8 cellular contexts compared by ENCODE assay signal in the genomic region with DNA sequence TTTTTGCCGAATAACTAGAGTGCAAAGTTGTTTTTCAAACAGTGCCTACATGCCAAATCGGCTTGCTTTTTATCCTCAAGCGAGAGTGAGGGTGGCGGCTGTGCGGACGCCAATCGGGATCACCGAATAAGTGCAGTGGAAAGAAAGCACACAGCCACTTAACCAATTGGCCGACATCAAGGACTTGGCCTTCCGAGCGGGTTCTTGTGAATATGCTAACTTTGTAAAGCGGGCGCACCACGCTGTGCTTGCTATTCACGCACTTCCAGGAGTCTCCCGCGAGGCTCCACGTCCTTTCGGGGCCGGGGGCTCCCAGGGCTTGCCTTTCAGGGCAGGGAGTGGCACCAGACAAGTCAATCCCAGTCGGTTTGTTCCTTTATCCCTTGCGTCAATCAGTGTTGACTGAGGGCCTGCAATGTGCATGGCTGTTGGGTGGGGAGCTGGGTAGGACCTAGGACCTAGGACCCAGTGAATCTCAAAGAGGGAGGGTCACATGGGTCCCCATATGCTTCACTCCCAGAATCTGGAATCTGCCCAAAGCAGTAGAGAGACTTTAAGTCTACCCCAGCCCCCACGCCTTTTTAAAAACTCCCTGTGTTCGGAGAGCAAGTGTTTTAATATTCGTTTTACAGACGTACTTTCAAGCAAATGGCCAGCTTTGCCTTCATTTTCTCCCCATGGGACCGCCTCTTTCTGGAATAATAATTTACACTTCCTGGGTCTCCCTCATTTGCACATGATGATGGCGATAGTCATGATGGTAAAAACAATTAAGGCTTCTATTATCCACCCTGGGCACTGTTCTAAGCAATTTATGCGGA. TPM values are rescaled to one million over a fixed set of nuclear protein-coding genes. Genes with fewer than 3 reads are reported as not detected.
DNase-seq lines count a peak whose midpoint lies in the region; ATAC-seq, FAIRE-seq and TF ChIP-seq lines count a peak whose summit lies in the region.

No MANE protein-coding gene starts in this region.

- H3K4me1 Mint-ChIP-seq in naive thymus-derived CD8-positive, alpha-beta T cell = peaks cover 53 to 86% (median 82%) of the 10 kb centered on the region in 4 donors

- TF ChIP-seq POLR2A in Peyer's patch (IDR thresholded peaks at IDR 0.05) (no peak), esophagus squamous epithelium (IDR thresholded peaks at IDR 0.05) (no peak)

- intact Hi-C loops in esophagus squamous epithelium (cut with DNase I) = no loop called here

- H3K4me3 Mint-ChIP-seq in naive thymus-derived CD8-positive, alpha-beta T cell = peak overlapping the region; percentile 77 to 97 (median 94)

- peaks cover 25% of the 10 kb centered on the region for H3K4me1 ChIP-seq in ES-I3 (ENCODE audit: insufficient read depth, low read length)
- peaks cover 0 to 35% (median 7%) of the 10 kb centered on the region in 4 donors for H3K4me1 ChIP-seq in Peyer's patch
- H3K4me1 ChIP-seq in esophagus squamous epithelium = peaks cover 9 to 46% (median 10%) of the 10 kb centered on the region in 3 donors

- FAIRE-seq in GM19239 (lab: Jason Lieb, UNC) = no peak

- H3K27ac Mint-ChIP-seq in naive thymus-derived CD8-positive, alpha-beta T cell = peak overlapping the region; percentile 91 to 99 (median 98)

- H3K9me3 ChIP-seq in ES-I3 (ENCODE audit: control insufficient read depth, insufficient read depth, low read length) = no peaks in the 10 kb centered on the region
- no peaks in the 10 kb centered on the region for H3K9me3 ChIP-seq in Peyer's patch
- H3K9me3 ChIP-seq in esophagus squamous epithelium = no peaks in the 10 kb centered on the region

- H3K9me3 Mint-ChIP-seq in naive thymus-derived CD8-positive, alpha-beta T cell = no peaks in the 10 kb centered on the region

- peaks cover 0 to 8% (median 0%) of the 10 kb centered on the region in 5 donors for H3K27me3 Mint-ChIP-seq in naive thymus-derived CD8-positive, alpha-beta T cell

- ATAC-seq in naive thymus-derived CD8-positive, alpha-beta T cell = no peak
- ATAC-seq in HG02678 (IDR thresholded peaks at IDR 0.05; ENCODE audit: unreplicated experiment) = no peak

- WGBS in esophagus squamous epithelium, 2 donors = 25 to 45% methylated on average over 13 to 23 of the region's 29 CpGs

- no peaks in the 10 kb centered on the region for H3K36me3 Mint-ChIP-seq in naive thymus-derived CD8-positive, alpha-beta T cell

- H3K4me3 ChIP-seq in Peyer's patch = peak overlapping the region; percentile 71 to 84 (median 78)
- H3K4me3 ChIP-seq in esophagus squamous epithelium = peak overlapping the region; percentile 73 to 95 (median 88)

- peak overlapping the region; percentile 94 for H3K9ac ChIP-seq in ES-I3 (ENCODE audit: low read depth, low read length)

- H3K36me3 ChIP-seq in ES-I3 (ENCODE audit: insufficient read depth, low read length) (no peaks in the 10 kb centered on the region), Peyer's patch (no peaks in the 10 kb centered on the region), esophagus squamous epithelium (no peaks in the 10 kb centered on the region)

- H3K27ac ChIP-seq in Peyer's patch (peak overlapping the region; percentile 83 to 96 (median 92)), esophagus squamous epithelium (peak overlapping the region; percentile 84 to 95 (median 92))

- no peak for TF ChIP-seq CTCF in Peyer's patch (IDR thresholded peaks at IDR 0.05)
- no peak for TF ChIP-seq CTCF in esophagus squamous epithelium (IDR thresholded peaks at IDR 0.05)

- POLR2A ChIA-PET in naive thymus-derived CD8-positive, alpha-beta T cell (lab: Charles Lee) = interaction anchor here (0.6 to 11.6 kb wide), 21 partner anchors 10 to 1418 kb away, joined by 3 to 201 read pairs (median 5); a partner anchor contains a TSS

- DNase-seq in Peyer's patch = peak in 1 of 3 donors; percentile 54
- no peak for DNase-seq in esophagus squamous epithelium (lab: John Stamatoyannopoulos, UW)
- peak in 1 of 10 donors; percentile 23 for DNase-seq in naive thymus-derived CD8-positive, alpha-beta T cell
- no peak for DNase-seq in GM19239 (ENCODE audit: insufficient read length, low spot score)
- no peak for DNase-seq in CD1c-positive myeloid dendritic cell (ENCODE audit: extremely low spot score)
- no peak for DNase-seq in NCI-H2029 treated with DMSO at 0.1 percent for 48 hours (lab: John Stamatoyannopoulos, UW)

- H3K27me3 ChIP-seq in Peyer's patch (no peaks in the 10 kb centered on the region), esophagus squamous epithelium (peaks cover 0 to 10% (median 0%) of the 10 kb centered on the region in 4 donors)

RNA-seq across cellular contexts. Expression of a gene that starts 2.0 kb away (rescaled TPM):
- 10 to 100 TPM in 3 of 4 donors, 1 to 10 TPM in 1; 3.3 to 63.7 (median 17.8) TPM for total RNA-seq in Peyer's patch
- 1 to 10 TPM; 1.4 to 2.3 (median 1.7) TPM for total RNA-seq in esophagus squamous epithelium
- 10 to 100 TPM; 22.5 to 23.5 TPM for total RNA-seq in naive thymus-derived CD8-positive, alpha-beta T cell
- 1 to 10 TPM; 2.3 to 2.7 (median 2.6) TPM for polyA plus RNA-seq in naive thymus-derived CD8-positive, alpha-beta T cell
